In the genomic region with DNA sequence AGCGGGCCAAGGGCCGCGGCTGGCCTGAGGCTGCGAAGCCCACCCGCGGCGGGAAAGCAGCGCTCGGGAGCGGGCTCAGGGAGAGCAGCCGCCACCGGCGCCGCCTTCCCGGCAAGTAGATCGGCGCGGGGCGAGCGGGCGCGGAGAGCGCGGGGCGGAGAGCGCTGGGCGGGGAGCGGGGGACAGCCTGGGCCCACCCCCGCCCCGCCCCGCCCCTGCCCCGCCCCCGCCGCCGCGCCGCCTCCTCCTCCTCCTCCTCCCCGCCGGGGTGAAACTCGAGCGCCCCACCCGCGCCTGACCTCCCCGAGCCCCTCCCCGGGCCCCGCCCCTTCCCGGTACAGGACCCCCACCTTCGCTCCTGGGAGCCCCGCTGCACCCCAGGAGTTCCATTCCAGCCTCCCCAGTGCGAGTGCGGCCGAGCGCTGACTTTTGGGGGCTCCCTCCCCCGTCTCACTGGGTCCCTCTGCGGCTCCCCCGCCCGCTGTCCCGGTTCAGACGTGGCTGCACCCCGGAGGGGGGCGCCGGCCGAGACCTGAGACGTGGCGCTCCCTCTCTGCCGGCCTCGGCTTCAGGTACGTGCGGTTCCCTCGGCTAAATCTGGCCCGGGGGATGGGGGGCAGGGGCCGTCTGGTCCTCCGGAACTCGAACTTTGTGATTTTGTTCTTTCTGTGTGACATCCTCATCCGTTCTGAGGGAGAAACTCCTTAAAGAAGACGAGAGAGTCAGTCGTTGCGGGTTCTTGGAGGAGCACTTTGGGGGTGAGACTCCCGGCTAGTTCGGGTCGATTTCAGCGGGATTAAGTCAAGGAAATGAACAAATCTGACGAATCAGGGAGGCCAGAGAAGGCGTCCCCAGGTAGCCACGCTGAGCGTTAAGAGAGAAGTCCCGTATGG, we compare ENCODE assay signal across 8 cellular contexts. TPM values are rescaled to one million over a fixed set of nuclear protein-coding genes. Genes with fewer than 3 reads are reported as not detected.
DNase-seq lines count a peak whose midpoint lies in the region; ATAC-seq and TF ChIP-seq lines count a peak whose summit lies in the region.

A gene with protein sequence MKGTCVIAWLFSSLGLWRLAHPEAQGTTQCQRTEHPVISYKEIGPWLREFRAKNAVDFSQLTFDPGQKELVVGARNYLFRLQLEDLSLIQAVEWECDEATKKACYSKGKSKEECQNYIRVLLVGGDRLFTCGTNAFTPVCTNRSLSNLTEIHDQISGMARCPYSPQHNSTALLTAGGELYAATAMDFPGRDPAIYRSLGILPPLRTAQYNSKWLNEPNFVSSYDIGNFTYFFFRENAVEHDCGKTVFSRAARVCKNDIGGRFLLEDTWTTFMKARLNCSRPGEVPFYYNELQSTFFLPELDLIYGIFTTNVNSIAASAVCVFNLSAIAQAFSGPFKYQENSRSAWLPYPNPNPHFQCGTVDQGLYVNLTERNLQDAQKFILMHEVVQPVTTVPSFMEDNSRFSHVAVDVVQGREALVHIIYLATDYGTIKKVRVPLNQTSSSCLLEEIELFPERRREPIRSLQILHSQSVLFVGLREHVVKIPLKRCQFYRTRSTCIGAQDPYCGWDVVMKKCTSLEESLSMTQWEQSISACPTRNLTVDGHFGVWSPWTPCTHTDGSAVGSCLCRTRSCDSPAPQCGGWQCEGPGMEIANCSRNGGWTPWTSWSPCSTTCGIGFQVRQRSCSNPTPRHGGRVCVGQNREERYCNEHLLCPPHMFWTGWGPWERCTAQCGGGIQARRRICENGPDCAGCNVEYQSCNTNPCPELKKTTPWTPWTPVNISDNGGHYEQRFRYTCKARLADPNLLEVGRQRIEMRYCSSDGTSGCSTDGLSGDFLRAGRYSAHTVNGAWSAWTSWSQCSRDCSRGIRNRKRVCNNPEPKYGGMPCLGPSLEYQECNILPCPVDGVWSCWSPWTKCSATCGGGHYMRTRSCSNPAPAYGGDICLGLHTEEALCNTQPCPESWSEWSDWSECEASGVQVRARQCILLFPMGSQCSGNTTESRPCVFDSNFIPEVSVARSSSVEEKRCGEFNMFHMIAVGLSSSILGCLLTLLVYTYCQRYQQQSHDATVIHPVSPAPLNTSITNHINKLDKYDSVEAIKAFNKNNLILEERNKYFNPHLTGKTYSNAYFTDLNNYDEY (minus strand): TSS at position 117 of the 893 bp plus-strand sequence. CDS start 166,129 bp downstream, outside the sequence.

- no peak for TF ChIP-seq CTCF in fibroblast of lung (conservative IDR thresholded peaks at IDR 0.05 in 1 of 2, IDR thresholded peaks at IDR 0.05 in 1 of 2; ENCODE audit: low read depth in 1 of 2, low read length in 2 of 2)

- H3K9me3 ChIP-seq in fibroblast of lung (ENCODE audit: control insufficient read depth, insufficient read depth, low read depth, low read length) (no peaks in the 10 kb centered on the region), muscle layer of colon (ENCODE audit: low read length) (no peaks in the 10 kb centered on the region)

- H3K4me3 ChIP-seq in fibroblast of lung (replicated peaks in 1 of 4; ENCODE audit: control extremely low read depth in 1 of 4, insufficient read depth in 1 of 4, low read depth in 3 of 4, low read length in 4 of 4) (peak within 1 kb of the TSS; percentile 81 to 99 (median 93)), muscle layer of colon (ENCODE audit: low read depth in 1 of 2, low read length in 2 of 2) (peak within 1 kb of the TSS; percentile 71 to 78)

- H3K36me3 ChIP-seq in fibroblast of lung (ENCODE audit: control insufficient read depth, insufficient read depth, low read length) (peaks cover 12% of the 10 kb centered on the region), muscle layer of colon (ENCODE audit: insufficient read depth, low read length) (peaks cover 4% of the 10 kb centered on the region)

- H4K20me1 ChIP-seq in fibroblast of lung (ENCODE audit: control insufficient read depth, extremely low read depth, insufficient read depth, low read length), result no peaks in the 10 kb centered on the region

- H2AFZ ChIP-seq in fibroblast of lung (ENCODE audit: low read length), result peak within 1 kb of the TSS; percentile 0

- H3K9me3 Mint-ChIP-seq in activated CD4-positive, alpha-beta T cell treated with anti-CD3 and anti-CD28 coated beads, Interleukin-2, amount 10 ng/mL, durations not matched to agents 7 days and 5 days, result no peaks in the 10 kb centered on the region

- H3K4me2 ChIP-seq in fibroblast of lung (ENCODE audit: extremely low read depth, insufficient read depth, low read length), result peak within 1 kb of the TSS; percentile 75

- POLR2A ChIA-PET in activated CD4-positive, alpha-beta T cell treated with anti-CD3 and anti-CD28 coated beads, Interleukin-2, amount 10 ng/mL, durations not matched to agents 7 days and 5 days (lab: Charles Lee), result no interaction called here

- CTCF ChIA-PET in activated CD4-positive, alpha-beta T cell treated with anti-CD3 and anti-CD28 coated beads, Interleukin-2, amount 10 ng/mL, durations not matched to agents 7 days and 5 days (lab: Charles Lee), result no interaction called here

- ATAC-seq in HG02759 (IDR thresholded peaks at IDR 0.05; ENCODE audit: unreplicated experiment) (peak; percentile 32), GM21619 (IDR thresholded peaks at IDR 0.05; ENCODE audit: unreplicated experiment) (no peak)

- peaks cover 28% of the 10 kb centered on the region for H3K27me3 Mint-ChIP-seq in activated CD4-positive, alpha-beta T cell treated with anti-CD3 and anti-CD28 coated beads, Interleukin-2, amount 10 ng/mL, durations not matched to agents 7 days and 5 days

- no peaks in the 10 kb centered on the region for H3K4me1 ChIP-seq in fibroblast of lung (ENCODE audit: control insufficient read depth, extremely low read depth, insufficient read depth, low read length)
- H3K4me1 ChIP-seq in muscle layer of colon (ENCODE audit: insufficient read depth, low read length), result peaks cover 10% of the 10 kb centered on the region

- H3K9ac ChIP-seq in fibroblast of lung (ENCODE audit: insufficient read depth, low read length), result peak within 1 kb of the TSS; percentile 80
- peak within 1 kb of the TSS; percentile 25 for H3K9ac ChIP-seq in muscle layer of colon (ENCODE audit: low read length)

- peak within 1 kb of the TSS; percentile 45 for H3K4me3 Mint-ChIP-seq in activated CD4-positive, alpha-beta T cell treated with anti-CD3 and anti-CD28 coated beads, Interleukin-2, amount 10 ng/mL, durations not matched to agents 7 days and 5 days

- DNase-seq in C1 segment of cervical spinal cord (lab: John Stamatoyannopoulos, UW) (peak in 12 of 14 donors; percentile 11 to 78 (median 64)), fibroblast of lung (ENCODE audit: low read depth in 2 of 2) (peak; percentile 67 to 70), ureter (ENCODE audit: low spot score) (peak; percentile 90), HuH-7 (ENCODE audit: low spot score) (no peak)
- peak; percentile 6 for DNase-seq in activated CD4-positive, alpha-beta T cell treated with anti-CD3 and anti-CD28 coated beads, Interleukin-2, amount 10 ng/mL, durations not matched to agents 7 days and 5 days

- peaks cover 2% of the 10 kb centered on the region for H3K36me3 Mint-ChIP-seq in activated CD4-positive, alpha-beta T cell treated with anti-CD3 and anti-CD28 coated beads, Interleukin-2, amount 10 ng/mL, durations not matched to agents 7 days and 5 days (ENCODE audit: low read depth)

- peaks cover 4% of the 10 kb centered on the region for H3K4me1 Mint-ChIP-seq in activated CD4-positive, alpha-beta T cell treated with anti-CD3 and anti-CD28 coated beads, Interleukin-2, amount 10 ng/mL, durations not matched to agents 7 days and 5 days

- H3K27ac Mint-ChIP-seq in activated CD4-positive, alpha-beta T cell treated with anti-CD3 and anti-CD28 coated beads, Interleukin-2, amount 10 ng/mL, durations not matched to agents 7 days and 5 days, result no peak within 1 kb of the TSS

- H3K27ac ChIP-seq in fibroblast of lung (ENCODE audit: insufficient read depth, low read length) (peak within 1 kb of the TSS; percentile 83), muscle layer of colon (ENCODE audit: low read depth, low read length) (peak within 1 kb of the TSS; percentile 82)

- H3K27me3 ChIP-seq in fibroblast of lung (ENCODE audit: control insufficient read depth, insufficient read depth, low read length) (no peaks in the 10 kb centered on the region), muscle layer of colon (ENCODE audit: control insufficient read depth in 1 of 2, insufficient read depth in 2 of 2, low read length in 2 of 2) (no peaks in the 10 kb centered on the region)

- peaks cover 72% of the 10 kb centered on the region for H3K79me2 ChIP-seq in fibroblast of lung (ENCODE audit: control insufficient read depth, insufficient read depth, low read length)

RNA-seq across cellular contexts. Expression of the gene that starts here (rescaled TPM):
- total RNA-seq in activated CD4-positive, alpha-beta T cell treated with anti-CD3 and anti-CD28 coated beads, Interleukin-2, amount 10 ng/mL, durations not matched to agents 7 days and 5 days, result under 1 TPM; 0.12 TPM
- total RNA-seq in fibroblast of lung (17.7 and 30.6 TPM in 2 replicates), ureter (57.0 TPM)
- 25.1 and 49.0 TPM in 2 replicates for polyA plus RNA-seq in fibroblast of lung
- polyA plus RNA-seq in fibroblast of lung (2012), result 12.6 and 29.0 TPM in 2 replicates
- polyA minus RNA-seq in fibroblast of lung (ENCODE audit: low replicate concordance), result 215 and 353 TPM in 2 replicates

Comparison
In these comparisons a context has a peak if more than half of its experiments do, and no peak if none do; other contexts are left out.
1. RNA of the gene that starts here (total RNA-seq): 57.0 TPM in ureter (single experiment) and 17.7 to 30.6 TPM in fibroblast of lung; 0.12 TPM in activated CD4-positive, alpha-beta T cell treated with anti-CD3 and anti-CD28 coated beads, Interleukin-2, amount 10 ng/mL, durations not matched to agents 7 days and 5 days; every median in the first group is over 10 times any median in the second.
2. Peak in DNase-seq in activated CD4-positive, alpha-beta T cell treated with anti-CD3 and anti-CD28 coated beads, Interleukin-2, amount 10 ng/mL, durations not matched to agents 7 days and 5 days; RNA of the gene not detected or under 1 TPM.